14 cellular contexts compared by ENCODE assay signal in genomic region chr21:46266946-46267345, GRCh38. TPM values are rescaled to one million over a fixed set of nuclear protein-coding genes. Genes with fewer than 3 reads are reported as not detected.
DNase-seq lines count a peak whose midpoint lies in the region; ATAC-seq and TF ChIP-seq lines count a peak whose summit lies in the region.
"Had no signal": no experiment of that assay in that cellular context is flagged by ENCODE, and none has a peak within 500 bp of the region (broad histone marks: within the 10 kb centered on the region; RNA-seq: fewer than 3 reads in every experiment).

No MANE protein-coding gene starts in this region.

- no peak overlapping the region for H2BK5ac ChIP-seq in H9 (ENCODE audit: insufficient read length, low read length)

- H2BK12ac ChIP-seq in H9 (ENCODE audit: insufficient read length, low read depth, low read length): no peak overlapping the region

- H3K4me2 ChIP-seq in H9 (ENCODE audit: insufficient read depth, insufficient read length, low read length): no peak overlapping the region

- no peak overlapping the region for H2AK5ac ChIP-seq in H9 (ENCODE audit: insufficient read length, low read length)

- H3K27ac Mint-ChIP-seq in activated CD8-positive, alpha-beta T cell treated with anti-CD3 and anti-CD28 coated beads, Interleukin-2, amount 10 ng/mL, durations not matched to agents 7 days and 5 days: peak overlapping the region; percentile 34
- no peak overlapping the region for H3K27ac Mint-ChIP-seq in activated CD8-positive, alpha-beta T cell treated with anti-CD3 and anti-CD28 coated beads for 36 hours
- peak overlapping the region; percentile 40 to 79 (median 77); a peak in 4 of 7 replicates for H3K27ac Mint-ChIP-seq in H9
- H3K27ac Mint-ChIP-seq in central memory CD8-positive, alpha-beta T cell (ENCODE audit: low read depth): peak overlapping the region; percentile 44
- peak overlapping the region; percentile 67 for H3K27ac Mint-ChIP-seq in stimulated activated effector memory CD8-positive, alpha-beta T cell treated with anti-CD3 and anti-CD28 coated beads, Interleukin-12 subunit alpha, Interleukin-12 subunit beta, amount 100 ng/mL, for 72 hours
- H3K27ac Mint-ChIP-seq in activated naive CD8-positive, alpha-beta T cell treated with anti-CD3 and anti-CD28 coated beads for 36 hours: no peak overlapping the region
- H3K27ac Mint-ChIP-seq: B cell; CD4-positive, alpha-beta T cell; HFFc6 had no signal

- no peaks in the 10 kb centered on the region for H3K23me2 ChIP-seq in H9 (ENCODE audit: insufficient read length, low read depth, low read length, poor library complexity, severe bottlenecking)

- no peaks in the 10 kb centered on the region for H3K4me1 Mint-ChIP-seq in activated CD8-positive, alpha-beta T cell treated with anti-CD3 and anti-CD28 coated beads, Interleukin-2, amount 10 ng/mL, durations not matched to agents 7 days and 5 days (ENCODE audit: low read depth)
- no peaks in the 10 kb centered on the region for H3K4me1 Mint-ChIP-seq in activated CD8-positive, alpha-beta T cell treated with anti-CD3 and anti-CD28 coated beads for 36 hours (ENCODE audit: low read depth)
- H3K4me1 Mint-ChIP-seq in H9: no peaks in the 10 kb centered on the region
- no peaks in the 10 kb centered on the region for H3K4me1 Mint-ChIP-seq in central memory CD8-positive, alpha-beta T cell
- no peaks in the 10 kb centered on the region for H3K4me1 Mint-ChIP-seq in stimulated activated effector memory CD8-positive, alpha-beta T cell treated with anti-CD3 and anti-CD28 coated beads, Interleukin-12 subunit alpha, Interleukin-12 subunit beta, amount 100 ng/mL, for 72 hours
- no peaks in the 10 kb centered on the region for H3K4me1 Mint-ChIP-seq in activated naive CD8-positive, alpha-beta T cell treated with anti-CD3 and anti-CD28 coated beads for 36 hours
- H3K4me1 Mint-ChIP-seq: B cell had no signal

- H3K27me3 ChIP-seq in H9 (ENCODE audit: insufficient read depth, low read length) (no peaks in the 10 kb centered on the region), A673 (replicated peaks; ENCODE audit: insufficient read depth, low read depth, low read length, poor library complexity) (no peaks in the 10 kb centered on the region)

- H4K5ac ChIP-seq in H9 (ENCODE audit: insufficient read length, low read depth, low read length): no peak overlapping the region

- POLR2A ChIA-PET in activated CD8-positive, alpha-beta T cell treated with anti-CD3 and anti-CD28 coated beads, Interleukin-2, amount 10 ng/mL, durations not matched to agents 7 days and 5 days (lab: Charles Lee): no interaction called here
- POLR2A ChIA-PET in activated CD8-positive, alpha-beta T cell treated with anti-CD3 and anti-CD28 coated beads for 36 hours (lab: Charles Lee): interaction anchor here (0.6 kb wide), 1 partner anchor 129 kb away, joined by 4 read pairs; no protein-coding TSS in a partner anchor
- POLR2A ChIA-PET in A673 (lab: Charles Lee; ENCODE audit: low non-redundant PET): no interaction called here

- no peak overlapping the region for H2AFZ ChIP-seq in H9 (ENCODE audit: low read length)

- WGBS in H9 (ENCODE audit: extremely low coverage, insufficient read length, low lambda C conversion rate): no CpG with 5 or more reads among the region's 19 CpGs

- no peaks in the 10 kb centered on the region for H3K79me1 ChIP-seq in H9 (ENCODE audit: insufficient read depth, low read depth, low read length, poor library complexity, severe bottlenecking)

- no peak overlapping the region for H3K23ac ChIP-seq in H9 (ENCODE audit: insufficient read length, low read depth, low read length)

- H3K27ac ChIP-seq in H9 (ENCODE audit: insufficient read length, low read depth, low read length) (no peak overlapping the region), A673 (ENCODE audit: low read depth, low read length, poor library complexity, severe bottlenecking) (no peak overlapping the region)

- H3K36me3 ChIP-seq in A673 (ENCODE audit: insufficient read depth, low read length, poor library complexity, severe bottlenecking): peaks cover 65% of the 10 kb centered on the region

- no peaks in the 10 kb centered on the region for H3K9me3 Mint-ChIP-seq in activated CD8-positive, alpha-beta T cell treated with anti-CD3 and anti-CD28 coated beads, Interleukin-2, amount 10 ng/mL, durations not matched to agents 7 days and 5 days (ENCODE audit: insufficient read depth)
- no peaks in the 10 kb centered on the region for H3K9me3 Mint-ChIP-seq in activated CD8-positive, alpha-beta T cell treated with anti-CD3 and anti-CD28 coated beads for 36 hours
- H3K9me3 Mint-ChIP-seq in H9: no peaks in the 10 kb centered on the region
- H3K9me3 Mint-ChIP-seq in central memory CD8-positive, alpha-beta T cell: no peaks in the 10 kb centered on the region
- H3K9me3 Mint-ChIP-seq in stimulated activated effector memory CD8-positive, alpha-beta T cell treated with anti-CD3 and anti-CD28 coated beads, Interleukin-12 subunit alpha, Interleukin-12 subunit beta, amount 100 ng/mL, for 72 hours: no peaks in the 10 kb centered on the region
- no peaks in the 10 kb centered on the region for H3K9me3 Mint-ChIP-seq in activated naive CD8-positive, alpha-beta T cell treated with anti-CD3 and anti-CD28 coated beads for 36 hours
- H3K9me3 Mint-ChIP-seq: CD4-positive, alpha-beta T cell; HFFc6 had no signal

- H3K4me1 ChIP-seq in H9 (ENCODE audit: insufficient read depth, low read length) (no peaks in the 10 kb centered on the region), A673 (ENCODE audit: insufficient read depth, low read length, poor library complexity, severe bottlenecking) (no peaks in the 10 kb centered on the region)

- no peak overlapping the region for H2BK15ac ChIP-seq in H9 (ENCODE audit: low read depth, low read length)

- H3K79me2 ChIP-seq in H9 (ENCODE audit: insufficient read depth, low read length): no peaks in the 10 kb centered on the region

- no peak for ATAC-seq in activated CD8-positive, alpha-beta T cell treated with anti-CD3 and anti-CD28 coated beads, Interleukin-2, amount 10 ng/mL, durations not matched to agents 7 days and 5 days
- no peak for ATAC-seq in activated CD8-positive, alpha-beta T cell treated with anti-CD3 and anti-CD28 coated beads for 36 hours
- no peak for ATAC-seq in central memory CD8-positive, alpha-beta T cell (replicated peaks; ENCODE audit: extremely low read depth, poor library complexity, severe bottlenecking)
- ATAC-seq in stimulated activated effector memory CD8-positive, alpha-beta T cell treated with anti-CD3 and anti-CD28 coated beads, Interleukin-12 subunit alpha, Interleukin-12 subunit beta, amount 100 ng/mL, for 72 hours: no peak

- H3K9ac ChIP-seq in H9 (ENCODE audit: extremely low read depth, insufficient read length, low read length): no peak overlapping the region

- H3K18ac ChIP-seq in H9 (ENCODE audit: insufficient read length, low read depth, low read length): no peak overlapping the region

- no peak overlapping the region for H3K4me3 Mint-ChIP-seq in activated CD8-positive, alpha-beta T cell treated with anti-CD3 and anti-CD28 coated beads, Interleukin-2, amount 10 ng/mL, durations not matched to agents 7 days and 5 days
- H3K4me3 Mint-ChIP-seq in activated CD8-positive, alpha-beta T cell treated with anti-CD3 and anti-CD28 coated beads for 36 hours: no peak overlapping the region
- no peak overlapping the region for H3K4me3 Mint-ChIP-seq in H9
- no peak overlapping the region for H3K4me3 Mint-ChIP-seq in central memory CD8-positive, alpha-beta T cell
- no peak overlapping the region for H3K4me3 Mint-ChIP-seq in stimulated activated effector memory CD8-positive, alpha-beta T cell treated with anti-CD3 and anti-CD28 coated beads, Interleukin-12 subunit alpha, Interleukin-12 subunit beta, amount 100 ng/mL, for 72 hours
- H3K4me3 Mint-ChIP-seq in activated naive CD8-positive, alpha-beta T cell treated with anti-CD3 and anti-CD28 coated beads for 36 hours: no peak overlapping the region
- H3K4me3 Mint-ChIP-seq: B cell; CD4-positive, alpha-beta T cell; HFFc6 had no signal

- H3K9me3 ChIP-seq in H9 (ENCODE audit: control insufficient read depth, low read depth, low read length) (no peaks in the 10 kb centered on the region), A673 (ENCODE audit: low read depth, low read length, poor library complexity, severe bottlenecking) (no peaks in the 10 kb centered on the region)

- H3K14ac ChIP-seq in H9 (ENCODE audit: insufficient read depth, low read length): no peak overlapping the region

- H3K36me3 Mint-ChIP-seq in activated CD8-positive, alpha-beta T cell treated with anti-CD3 and anti-CD28 coated beads, Interleukin-2, amount 10 ng/mL, durations not matched to agents 7 days and 5 days (ENCODE audit: low read depth): peaks cover 47% of the 10 kb centered on the region
- peaks cover 41% of the 10 kb centered on the region for H3K36me3 Mint-ChIP-seq in activated CD8-positive, alpha-beta T cell treated with anti-CD3 and anti-CD28 coated beads for 36 hours (ENCODE audit: low read depth)
- H3K36me3 Mint-ChIP-seq in H9 (ENCODE audit: insufficient read depth in 1 of 3, low read depth in 3 of 3): peaks cover 35 to 82% (median 75%) of the 10 kb centered on the region in 3 experiments; a peak in 6 of 7 replicates
- peaks cover 61% of the 10 kb centered on the region for H3K36me3 Mint-ChIP-seq in central memory CD8-positive, alpha-beta T cell (ENCODE audit: insufficient read depth)
- peaks cover 96% of the 10 kb centered on the region for H3K36me3 Mint-ChIP-seq in stimulated activated effector memory CD8-positive, alpha-beta T cell treated with anti-CD3 and anti-CD28 coated beads, Interleukin-12 subunit alpha, Interleukin-12 subunit beta, amount 100 ng/mL, for 72 hours
- H3K36me3 Mint-ChIP-seq in activated naive CD8-positive, alpha-beta T cell treated with anti-CD3 and anti-CD28 coated beads for 36 hours: peaks cover 7% of the 10 kb centered on the region

- H2BK120ac ChIP-seq in H9 (ENCODE audit: low read depth, low read length, poor library complexity, severe bottlenecking): no peak overlapping the region

- intact Hi-C loops in activated CD8-positive, alpha-beta T cell treated with anti-CD3 and anti-CD28 coated beads for 36 hours (cut with micrococcal nuclease): no loop called here
- intact Hi-C loops in A673 (cut with micrococcal nuclease; ENCODE audit: unreplicated experiment): no loop called here

- CTCF ChIA-PET in activated CD8-positive, alpha-beta T cell treated with anti-CD3 and anti-CD28 coated beads, Interleukin-2, amount 10 ng/mL, durations not matched to agents 7 days and 5 days (lab: Charles Lee): no interaction called here
- CTCF ChIA-PET in activated CD8-positive, alpha-beta T cell treated with anti-CD3 and anti-CD28 coated beads for 36 hours (lab: Charles Lee): no interaction called here
- CTCF ChIA-PET in A673 (lab: Charles Lee): no interaction called here

- no peak overlapping the region for H3K4me3 ChIP-seq in A673 (ENCODE audit: low read depth, low read length, poor library complexity, severe bottlenecking)

- no peak overlapping the region for H3K56ac ChIP-seq in H9 (ENCODE audit: insufficient read length, low read depth, low read length)

- TF ChIP-seq CTCF in activated CD8-positive, alpha-beta T cell treated with anti-CD3 and anti-CD28 coated beads for 36 hours (IDR thresholded peaks at IDR 0.05): no peak
- TF ChIP-seq CTCF in H9 (conservative IDR thresholded peaks at IDR 0.05): no peak
- TF ChIP-seq CTCF in A673 (conservative IDR thresholded peaks at IDR 0.05; ENCODE audit: low read depth, low read length): no peak

- H3T11ph ChIP-seq in H9 (ENCODE audit: low read length): no peak overlapping the region

- no TSS peak for BruUV-seq in A673 (replicated peaks; lab: Mats Ljungman, UMichigan)

- H4K20me1 ChIP-seq in H9 (ENCODE audit: control insufficient read depth, insufficient read depth, insufficient read length): no peaks in the 10 kb centered on the region

- no peaks in the 10 kb centered on the region for H3K27me3 Mint-ChIP-seq in activated CD8-positive, alpha-beta T cell treated with anti-CD3 and anti-CD28 coated beads, Interleukin-2, amount 10 ng/mL, durations not matched to agents 7 days and 5 days (ENCODE audit: low read depth)
- no peaks in the 10 kb centered on the region for H3K27me3 Mint-ChIP-seq in activated CD8-positive, alpha-beta T cell treated with anti-CD3 and anti-CD28 coated beads for 36 hours
- no peaks in the 10 kb centered on the region for H3K27me3 Mint-ChIP-seq in H9 (ENCODE audit: low read depth)
- no peaks in the 10 kb centered on the region for H3K27me3 Mint-ChIP-seq in central memory CD8-positive, alpha-beta T cell
- H3K27me3 Mint-ChIP-seq in activated naive CD8-positive, alpha-beta T cell treated with anti-CD3 and anti-CD28 coated beads for 36 hours: no peaks in the 10 kb centered on the region
- H3K27me3 Mint-ChIP-seq: B cell; CD4-positive, alpha-beta T cell had no signal

- no peak overlapping the region for H4K91ac ChIP-seq in H9 (ENCODE audit: insufficient read length, low read depth, low read length)

- no peak overlapping the region for H3K4ac ChIP-seq in H9 (ENCODE audit: low read depth, low read length)

- no peak overlapping the region for H4K8ac ChIP-seq in H9 (replicated peaks; ENCODE audit: insufficient read length, low read depth, low read length)

- no peak overlapping the region for H2BK20ac ChIP-seq in H9 (ENCODE audit: low read depth, low read length, poor library complexity, severe bottlenecking)

- DNase-seq in activated CD8-positive, alpha-beta T cell treated with anti-CD3 and anti-CD28 coated beads, Interleukin-2, amount 10 ng/mL, durations not matched to agents 7 days and 5 days: no peak
- DNase-seq in activated CD8-positive, alpha-beta T cell treated with anti-CD3 and anti-CD28 coated beads for 36 hours: no peak
- DNase-seq in H9 (no peak), A673 (ENCODE audit: low spot score) (no peak)
- DNase-seq in central memory CD8-positive, alpha-beta T cell (ENCODE audit: low spot score in 2 of 2): no peak
- no peak for DNase-seq in stimulated activated effector memory CD8-positive, alpha-beta T cell treated with anti-CD3 and anti-CD28 coated beads, Interleukin-12 subunit alpha, Interleukin-12 subunit beta, amount 100 ng/mL, for 72 hours (ENCODE audit: low spot score in 2 of 2)
- DNase-seq in activated naive CD8-positive, alpha-beta T cell treated with anti-CD3 and anti-CD28 coated beads for 36 hours: no peak
- DNase-seq: C1 segment of cervical spinal cord; Calu3; CD4-positive, alpha-beta T cell; DMS 273 treated with DMSO at 0.1 percent for 48 hours; HCEC 1CT; HFFc6 had no signal

RNA-seq across cellular contexts. Expression of gene MCM3AP, which starts 18.5 kb away (rescaled TPM):
- total RNA-seq in activated CD8-positive, alpha-beta T cell treated with anti-CD3 and anti-CD28 coated beads, Interleukin-2, amount 10 ng/mL, durations not matched to agents 7 days and 5 days: 100 to 1,000 TPM; 106 to 113 TPM
- 100 to 1,000 TPM; 108 to 112 TPM for total RNA-seq in activated CD8-positive, alpha-beta T cell treated with anti-CD3 and anti-CD28 coated beads for 36 hours
- 113 and 124 TPM in 2 replicates for total RNA-seq in H9 (2021)
- total RNA-seq in A673 (2021): 121 and 125 TPM in 2 replicates
- total RNA-seq in activated naive CD8-positive, alpha-beta T cell treated with anti-CD3 and anti-CD28 coated beads for 36 hours: 100 to 1,000 TPM; 112 to 117 TPM

RNA-seq across cellular contexts. Expression of gene YBEY, which starts 19.2 kb away (rescaled TPM):
- 10 to 100 TPM; 13.4 to 15.2 TPM for total RNA-seq in activated CD8-positive, alpha-beta T cell treated with anti-CD3 and anti-CD28 coated beads, Interleukin-2, amount 10 ng/mL, durations not matched to agents 7 days and 5 days
- 10 to 100 TPM; 14.9 to 16.2 TPM for total RNA-seq in activated CD8-positive, alpha-beta T cell treated with anti-CD3 and anti-CD28 coated beads for 36 hours
- total RNA-seq in H9 (2021): 26.2 and 26.5 TPM in 2 replicates
- total RNA-seq in A673 (2021): 18.8 and 24.2 TPM in 2 replicates
- total RNA-seq in activated naive CD8-positive, alpha-beta T cell treated with anti-CD3 and anti-CD28 coated beads for 36 hours: 10 to 100 TPM; 12.1 to 14.3 TPM

RNA-seq across cellular contexts. Expression of gene LSS, which starts 38.4 kb away (rescaled TPM):
- 10 to 100 TPM; 72.1 to 76.1 TPM for total RNA-seq in activated CD8-positive, alpha-beta T cell treated with anti-CD3 and anti-CD28 coated beads, Interleukin-2, amount 10 ng/mL, durations not matched to agents 7 days and 5 days
- 10 to 100 TPM; 20.3 to 20.4 TPM for total RNA-seq in activated CD8-positive, alpha-beta T cell treated with anti-CD3 and anti-CD28 coated beads for 36 hours
- total RNA-seq in H9 (2021): 68.7 and 69.2 TPM in 2 replicates
- 130 and 151 TPM in 2 replicates for total RNA-seq in A673 (2021)
- 10 to 100 TPM; 15.8 to 16.7 TPM for total RNA-seq in activated naive CD8-positive, alpha-beta T cell treated with anti-CD3 and anti-CD28 coated beads for 36 hours

RNA-seq across cellular contexts. Expression of gene C21orf58, which starts 56.7 kb away (rescaled TPM):
- total RNA-seq in activated CD8-positive, alpha-beta T cell treated with anti-CD3 and anti-CD28 coated beads, Interleukin-2, amount 10 ng/mL, durations not matched to agents 7 days and 5 days: 10 to 100 TPM; 59.0 to 65.4 TPM
- total RNA-seq in activated CD8-positive, alpha-beta T cell treated with anti-CD3 and anti-CD28 coated beads for 36 hours: 10 to 100 TPM; 23.9 to 25.2 TPM
- total RNA-seq in H9 (2021): 17.2 and 19.1 TPM in 2 replicates
- total RNA-seq in A673 (2021): 41.2 and 51.0 TPM in 2 replicates
- total RNA-seq in activated naive CD8-positive, alpha-beta T cell treated with anti-CD3 and anti-CD28 coated beads for 36 hours: 10 to 100 TPM; 16.5 to 17.0 TPM

RNA-seq across cellular contexts. Expression of gene PCNT, which starts 57.0 kb away (rescaled TPM):
- total RNA-seq in activated CD8-positive, alpha-beta T cell treated with anti-CD3 and anti-CD28 coated beads, Interleukin-2, amount 10 ng/mL, durations not matched to agents 7 days and 5 days: 10 to 100 TPM; 89.0 to 98.8 TPM
- 10 to 100 TPM; 46.2 to 46.6 TPM for total RNA-seq in activated CD8-positive, alpha-beta T cell treated with anti-CD3 and anti-CD28 coated beads for 36 hours
- total RNA-seq in H9 (2021) (39.6 and 40.6 TPM in 2 replicates), A673 (2021) (66.4 and 73.7 TPM in 2 replicates)
- 10 to 100 TPM; 49.4 to 53.4 TPM for total RNA-seq in activated naive CD8-positive, alpha-beta T cell treated with anti-CD3 and anti-CD28 coated beads for 36 hours

Comparison
In these comparisons a context has a peak if more than half of its experiments do, and no peak if none do; other contexts are left out.
1. H3K27ac Mint-ChIP-seq: peak in activated CD8-positive, alpha-beta T cell treated with anti-CD3 and anti-CD28 coated beads, Interleukin-2, amount 10 ng/mL, durations not matched to agents 7 days and 5 days (single experiment), H9 (3 of 3), central memory CD8-positive, alpha-beta T cell (single experiment) and stimulated activated effector memory CD8-positive, alpha-beta T cell treated with anti-CD3 and anti-CD28 coated beads, Interleukin-12 subunit alpha, Interleukin-12 subunit beta, amount 100 ng/mL, for 72 hours (single experiment); none in activated CD8-positive, alpha-beta T cell treated with anti-CD3 and anti-CD28 coated beads for 36 hours (single experiment) and activated naive CD8-positive, alpha-beta T cell treated with anti-CD3 and anti-CD28 coated beads for 36 hours (single experiment).